In genomic region chr10:288605-289200, GRCh38 we compare ENCODE assay signal across 21 cellular contexts.
"Had no signal": no experiment of that assay in that cellular context is flagged by ENCODE, and none has a peak within 500 bp of the region (broad histone marks: within the 10 kb centered on the region; RNA-seq: fewer than 3 reads in every experiment).

No MANE protein-coding gene starts in this region.

- H3K9me3 Mint-ChIP-seq: natural killer cell, neural crest cell had no signal

- H3K27ac Mint-ChIP-seq: natural killer cell had no signal

- H3K36me3 ChIP-seq: transverse colon had no signal

- H3K4me1 ChIP-seq: heart right ventricle, transverse colon had no signal

- H3K4me3 Mint-ChIP-seq: natural killer cell, neural crest cell had no signal

- DNase-seq: effector memory CD4-positive, alpha-beta T cell; heart right ventricle; hypothalamus; kidney glomerular epithelial cell; mammary epithelial cell; mucosa of descending colon; natural killer cell; sigmoid colon; stimulated activated CD4-positive, alpha-beta T cell treated with anti-CD3 and anti-CD28 coated beads, Interleukin-12 subunit alpha, Interleukin-12 subunit beta, amount 100 ng/mL, for 4 hours; stimulated activated naive CD4-positive, alpha-beta T cell; stomach; substantia nigra; transverse colon had no signal

- H3K27me3 ChIP-seq: heart right ventricle, sigmoid colon, stomach, transverse colon had no signal

- FAIRE-seq: endometrium, frontal cortex, islet of Langerhans, urothelium cell line had no signal

- ATAC-seq: esophagus mucosa, heart right ventricle, mucosa of descending colon, natural killer cell had no signal

- H3K9me3 ChIP-seq: heart right ventricle, mucosa of descending colon, sigmoid colon, stomach, thoracic aorta, transverse colon had no signal

- H3K4me3 ChIP-seq: heart right ventricle, mucosa of descending colon, sigmoid colon, skin epidermis, stomach, thoracic aorta, transverse colon had no signal

- H3K27ac ChIP-seq: heart right ventricle, stomach, thoracic aorta, transverse colon had no signal
